Comparison of ENCODE assay signal across 27 cellular contexts in the genomic region with DNA sequence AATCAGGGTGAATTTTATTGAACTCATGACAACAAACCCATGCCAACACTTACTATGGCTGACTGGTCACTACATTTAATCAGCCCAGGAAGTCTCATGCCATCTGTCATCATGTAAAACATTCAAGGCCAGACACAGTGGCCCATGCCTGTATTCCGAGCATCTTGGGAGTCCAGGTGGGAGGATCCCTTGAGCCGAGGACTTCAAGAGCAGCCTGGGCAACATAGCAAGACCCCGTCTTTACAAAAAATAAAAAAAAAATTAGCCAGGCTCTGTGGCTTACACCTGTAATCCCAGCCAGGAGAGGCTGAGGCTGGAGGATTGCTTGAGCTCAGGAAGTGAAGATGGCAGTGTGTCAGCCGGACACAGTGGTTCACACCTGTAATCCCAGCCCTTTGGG.
"Had no signal": no experiment of that assay in that cellular context is flagged by ENCODE, and none has a peak within 500 bp of the region (broad histone marks: within the 10 kb centered on the region; RNA-seq: fewer than 3 reads in every experiment).

No MANE protein-coding gene starts in this region.

- ATAC-seq: activated naive CD4-positive, alpha-beta T cell treated with anti-CD3 and anti-CD28 coated beads, Interleukin-2, amount 50 U/mL, for 72 hours; activated T-cell treated with anti-CD3 and anti-CD28 coated beads, Interleukin-2, amount 50 U/mL, for 72 hours; esophagus mucosa had no signal

- H3K27ac ChIP-seq: ascending aorta, breast epithelium, cardiac muscle cell, coronary artery, dorsolateral prefrontal cortex had no signal

- H3K4me1 ChIP-seq: breast epithelium had no signal

- DNase-seq: activated CD4-positive, alpha-beta memory T cell treated with anti-CD3 and anti-CD28 coated beads, Interleukin-2, amount 10 ng/mL, durations not matched to agents 7 days and 5 days; activated CD4-positive, alpha-beta T cell treated with anti-CD3 and anti-CD28 coated beads for 1 hour; activated CD4-positive, alpha-beta T cell treated with anti-CD3 and anti-CD28 coated beads for 4 hours; activated CD4-positive, alpha-beta T cell treated with anti-CD3 and anti-CD28 coated beads, Interleukin-2, amount 10 ng/mL, durations not matched to agents 7 days and 5 days; activated CD4-positive, alpha-beta T cell treated with anti-CD3 and anti-CD28 coated beads, Interleukin-2, amount 50 U/mL, for 4 hours; activated CD8-positive, alpha-beta memory T cell treated with anti-CD3 and anti-CD28 coated beads, Interleukin-2, amount 50 U/mL, for 48 hours; activated gamma-delta T cell; activated naive CD4-positive, alpha-beta T cell; activated naive CD4-positive, alpha-beta T cell treated with anti-CD3 and anti-CD28 coated beads, Interleukin-2, amount 10 ng/mL, durations not matched to agents 7 days and 5 days; activated naive CD8-positive, alpha-beta T cell treated with anti-CD3 and anti-CD28 coated beads, Interleukin-2, amount 10 ng/mL, durations not matched to agents 7 days and 5 days; activated T-cell treated with anti-CD3 and anti-CD28 coated beads for 4 hours; activated T-cell treated with anti-CD3 and anti-CD28 coated beads, Interleukin-2, amount 50 U/mL, for 24 hours; activated T-cell treated with anti-CD3 and anti-CD28 coated beads, Interleukin-2, amount 50 U/mL, for 72 hours; central memory CD4-positive, alpha-beta T cell; cerebellar nuclear complex; dorsolateral prefrontal cortex; effector memory CD4-positive, alpha-beta T cell; endodermal cell; foreskin fibroblast; T-helper 2 cell had no signal

- H3K9me3 ChIP-seq: ascending aorta, breast epithelium had no signal

- FAIRE-seq: frontal cortex had no signal

- H3K4me3 ChIP-seq: ascending aorta, breast epithelium, cardiac muscle cell, coronary artery, dorsolateral prefrontal cortex had no signal

- H3K36me3 ChIP-seq: ascending aorta, breast epithelium, cardiac muscle cell had no signal

- H3K27me3 ChIP-seq: ascending aorta, breast epithelium, cardiac muscle cell, dorsolateral prefrontal cortex had no signal
